Comparison of ENCODE assay signal across 8 cellular contexts in genomic region chr9:37485389-37486255, GRCh38. TPM values are rescaled to one million over a fixed set of nuclear protein-coding genes. Genes with fewer than 3 reads are reported as not detected.
A peak's percentile ranks its signal among the peaks of the same experiment; 100 is the strongest.
DNase-seq lines count a peak whose midpoint lies in the region; ATAC-seq and TF ChIP-seq lines count a peak whose summit lies in the region.

Gene POLR1E (plus strand): TSS chr9:37485948. CDS start chr9:37486048, 100 bp downstream.

- H3K36me3 Mint-ChIP-seq in T-helper 1 cell treated with Interleukin-12 subunit alpha and Interleukin-12 subunit beta and Interleukin-4 antibody, amounts not matched to agents 30 μg/mL and 1 μg/mL, for 36 hours (ENCODE audit: low read depth), result peaks cover 14% of the 10 kb centered on the region

- peaks cover 23% of the 10 kb centered on the region for H3K36me3 ChIP-seq in left ventricle myocardium inferior
- H3K36me3 ChIP-seq in prostate gland, result no peaks in the 10 kb centered on the region

- H3K4me1 Mint-ChIP-seq in T-helper 1 cell treated with Interleukin-12 subunit alpha and Interleukin-12 subunit beta and Interleukin-4 antibody, amounts not matched to agents 30 μg/mL and 1 μg/mL, for 36 hours (ENCODE audit: low read depth), result peaks cover 33% of the 10 kb centered on the region

- H3K4me3 Mint-ChIP-seq in T-helper 1 cell treated with Interleukin-12 subunit alpha and Interleukin-12 subunit beta and Interleukin-4 antibody, amounts not matched to agents 30 μg/mL and 1 μg/mL, for 36 hours, result peak within 1 kb of the TSS; percentile 99

- H3K27ac ChIP-seq in left ventricle myocardium inferior (replicated peaks), result peak within 1 kb of the TSS; percentile 79
- peak within 1 kb of the TSS; percentile 53 to 65 for H3K27ac ChIP-seq in prostate gland

- peak; percentile 67 for TF ChIP-seq POLR2A in prostate gland (IDR thresholded peaks at IDR 0.05)

- ATAC-seq in GM18498 (IDR thresholded peaks at IDR 0.05; ENCODE audit: unreplicated experiment) (peak; percentile 98), HG02885 (IDR thresholded peaks at IDR 0.05; ENCODE audit: poor library complexity, unreplicated experiment) (peak; percentile 97)

- H3K4me3 ChIP-seq in left ventricle myocardium inferior (peak within 1 kb of the TSS; percentile 80), prostate gland (peak within 1 kb of the TSS; percentile 63)

- DNase-seq in NCI-H1694 treated with DMSO at 0.1 percent for 48 hours (lab: John Stamatoyannopoulos, UW) (peak; percentile 89), amniotic stem cell (lab: John Stamatoyannopoulos, UW) (peak; percentile 71), left ventricle myocardium inferior (peak; percentile 94), prostate gland (ENCODE audit: low spot score) (peak; percentile 96), ureter (ENCODE audit: low spot score) (peak; percentile 94)

- no peaks in the 10 kb centered on the region for H3K27me3 ChIP-seq in left ventricle myocardium inferior (ENCODE audit: low read depth)
- no peaks in the 10 kb centered on the region for H3K27me3 ChIP-seq in prostate gland (replicated peaks; ENCODE audit: insufficient read depth)

- H3K9me3 ChIP-seq in left ventricle myocardium inferior (replicated peaks), result no peaks in the 10 kb centered on the region
- H3K9me3 ChIP-seq in prostate gland, result no peaks in the 10 kb centered on the region

- intact Hi-C loops in left ventricle myocardium inferior (cut with micrococcal nuclease), result no loop called here
- intact Hi-C loops in prostate gland (cut with DNase I), result loop anchor here (5.0 to 10.0 kb wide), 5 partner anchors 92 to 909 kb away; partner anchors contain the start of genes ALDH1B1, EXOSC3, FBXO10 and SLC25A51

- peaks cover 7% of the 10 kb centered on the region for H3K27me3 Mint-ChIP-seq in T-helper 1 cell treated with Interleukin-12 subunit alpha and Interleukin-12 subunit beta and Interleukin-4 antibody, amounts not matched to agents 30 μg/mL and 1 μg/mL, for 36 hours (ENCODE audit: low read depth)

- H3K9me3 Mint-ChIP-seq in T-helper 1 cell treated with Interleukin-12 subunit alpha and Interleukin-12 subunit beta and Interleukin-4 antibody, amounts not matched to agents 30 μg/mL and 1 μg/mL, for 36 hours, result no peaks in the 10 kb centered on the region

- 2% methylated on average over 50 of the region's 56 CpGs for WGBS in prostate gland

- H3K27ac Mint-ChIP-seq in T-helper 1 cell treated with Interleukin-12 subunit alpha and Interleukin-12 subunit beta and Interleukin-4 antibody, amounts not matched to agents 30 μg/mL and 1 μg/mL, for 36 hours, result peak within 1 kb of the TSS; percentile 97

- H3K4me1 ChIP-seq in left ventricle myocardium inferior (peaks cover 32% of the 10 kb centered on the region), prostate gland (replicated peaks) (no peaks in the 10 kb centered on the region)

- TF ChIP-seq CTCF in left ventricle myocardium inferior (IDR thresholded peaks at IDR 0.05; ENCODE audit: borderline replicate concordance) (no peak), prostate gland (IDR thresholded peaks at IDR 0.05) (no peak)

RNA-seq across cellular contexts. Expression of gene POLR1E, which starts in this region (rescaled TPM):
- total RNA-seq in left ventricle myocardium inferior (15.8 TPM), prostate gland (10 to 100 TPM; 20.7 to 21.0 TPM), ureter (27.5 TPM)

Comparison
In these comparisons a context has a peak if more than half of its experiments do, and no peak if none do; other contexts are left out.
1. Peak in every context shown above with its lines: DNase-seq, ATAC-seq, H3K4me3 ChIP-seq and H3K27ac ChIP-seq.